10 cellular contexts compared by ENCODE assay signal in genomic region chr4:173490817-173491518, GRCh38. TPM values are rescaled to one million over a fixed set of nuclear protein-coding genes. Genes with fewer than 3 reads are reported as not detected.
DNase-seq lines count a peak whose midpoint lies in the region; ATAC-seq and TF ChIP-seq lines count a peak whose summit lies in the region.
"Had no signal": no experiment of that assay in that cellular context is flagged by ENCODE, and none has a peak within 500 bp of the region (broad histone marks: within the 10 kb centered on the region; RNA-seq: fewer than 3 reads in every experiment).

No MANE protein-coding gene starts in this region.

- H3K9me3 ChIP-seq in osteoblast (ENCODE audit: low read depth, low read length): no peaks in the 10 kb centered on the region
- H3K9me3 ChIP-seq in stomach: no peaks in the 10 kb centered on the region

- TF ChIP-seq EP300 in stomach (IDR thresholded peaks at IDR 0.05): no peak

- intact Hi-C loops in stomach (cut with DNase I; ENCODE audit: low total_unique reads): no loop called here

- no peaks in the 10 kb centered on the region for H3K9me3 Mint-ChIP-seq in activated naive CD8-positive, alpha-beta T cell treated with anti-CD3 and anti-CD28 coated beads for 36 hours
- H3K9me3 Mint-ChIP-seq in type B pancreatic cell: no peaks in the 10 kb centered on the region
- H3K9me3 Mint-ChIP-seq: activated CD4-positive, alpha-beta memory T cell treated with anti-CD3 and anti-CD28 coated beads for 36 hours had no signal

- 41 to 51% (median 49%) methylated on average over 4 of the region's 4 CpGs for WGBS in stomach, 5 donors

- H3K27ac Mint-ChIP-seq in activated naive CD8-positive, alpha-beta T cell treated with anti-CD3 and anti-CD28 coated beads for 36 hours: no peak overlapping the region
- no peak overlapping the region for H3K27ac Mint-ChIP-seq in type B pancreatic cell
- H3K27ac Mint-ChIP-seq: activated CD4-positive, alpha-beta memory T cell treated with anti-CD3 and anti-CD28 coated beads for 36 hours had no signal

- H3K27me3 Mint-ChIP-seq in activated naive CD8-positive, alpha-beta T cell treated with anti-CD3 and anti-CD28 coated beads for 36 hours: peaks cover 24% of the 10 kb centered on the region
- H3K27me3 Mint-ChIP-seq in type B pancreatic cell: peaks cover 31% of the 10 kb centered on the region

- DNase-seq in EH (ENCODE audit: low read depth) (peak; percentile 80), NOMO-1 treated with dmso at 0.1 percent for 144 hours (lab: John Stamatoyannopoulos, UW; ENCODE audit: unreplicated experiment) (peak; percentile 7), ecto neural progenitor cell (ENCODE audit: low spot score) (peak; percentile 36), osteoblast (ENCODE audit: insufficient read length, low spot score, missing footprints) (no peak), stomach (no peak), type B pancreatic cell (ENCODE audit: extremely low spot score, unreplicated experiment) (no peak)
- DNase-seq in activated naive CD8-positive, alpha-beta T cell treated with anti-CD3 and anti-CD28 coated beads for 36 hours: no peak
- DNase-seq: activated CD4-positive, alpha-beta memory T cell treated with anti-CD3 and anti-CD28 coated beads for 36 hours; NCI-H1417 had no signal

- no peak overlapping the region for H3K4me3 ChIP-seq in osteoblast (ENCODE audit: insufficient read depth, low read length)
- no peak overlapping the region for H3K4me3 ChIP-seq in stomach

- H3K4me1 ChIP-seq in osteoblast (ENCODE audit: insufficient read depth, low read length) (peaks cover 52% of the 10 kb centered on the region), stomach (peaks cover 9 to 50% (median 35%) of the 10 kb centered on the region in 4 donors)

- TF ChIP-seq CTCF in osteoblast (IDR thresholded peaks at IDR 0.05; ENCODE audit: extremely low read depth, low read depth, low read length) (no peak), stomach (IDR thresholded peaks at IDR 0.05) (no peak), type B pancreatic cell (conservative IDR thresholded peaks at IDR 0.05) (no peak)

- peaks cover 3% of the 10 kb centered on the region for H3K4me1 Mint-ChIP-seq in activated naive CD8-positive, alpha-beta T cell treated with anti-CD3 and anti-CD28 coated beads for 36 hours
- H3K4me1 Mint-ChIP-seq in type B pancreatic cell (ENCODE audit: unreplicated experiment): peaks cover 5% of the 10 kb centered on the region

- peaks cover 11% of the 10 kb centered on the region for H3K27me3 ChIP-seq in osteoblast (ENCODE audit: insufficient read depth, low read length)
- H3K27me3 ChIP-seq in stomach: peaks cover 0 to 17% (median 6%) of the 10 kb centered on the region in 3 donors

- no peak for ATAC-seq in GM18502 (IDR thresholded peaks at IDR 0.05; ENCODE audit: poor library complexity, unreplicated experiment)

- no peak overlapping the region for H3K4me3 Mint-ChIP-seq in activated naive CD8-positive, alpha-beta T cell treated with anti-CD3 and anti-CD28 coated beads for 36 hours
- no peak overlapping the region for H3K4me3 Mint-ChIP-seq in type B pancreatic cell
- H3K4me3 Mint-ChIP-seq: activated CD4-positive, alpha-beta memory T cell treated with anti-CD3 and anti-CD28 coated beads for 36 hours had no signal

- H4K20me1 ChIP-seq in osteoblast (ENCODE audit: insufficient read depth, low read length): no peaks in the 10 kb centered on the region

- TF ChIP-seq POLR2A in stomach (IDR thresholded peaks at IDR 0.05): no peak

- H3K36me3 ChIP-seq in osteoblast (ENCODE audit: insufficient read depth, low read length) (no peaks in the 10 kb centered on the region), stomach (no peaks in the 10 kb centered on the region)

- H2AFZ ChIP-seq in osteoblast (ENCODE audit: low read length): no peak overlapping the region

- no peaks in the 10 kb centered on the region for H3K79me2 ChIP-seq in osteoblast (ENCODE audit: insufficient read depth, low read length)

- H3K4me2 ChIP-seq in osteoblast (ENCODE audit: insufficient read depth, low read length): peak overlapping the region; percentile 22

- H3K36me3 Mint-ChIP-seq in activated naive CD8-positive, alpha-beta T cell treated with anti-CD3 and anti-CD28 coated beads for 36 hours: no peaks in the 10 kb centered on the region
- H3K36me3 Mint-ChIP-seq in type B pancreatic cell: no peaks in the 10 kb centered on the region
- H3K36me3 Mint-ChIP-seq: activated CD4-positive, alpha-beta memory T cell treated with anti-CD3 and anti-CD28 coated beads for 36 hours had no signal

- H3K27ac ChIP-seq in osteoblast (ENCODE audit: low read depth, low read length) (no peak overlapping the region), stomach (peak overlapping the region in 2 of 5 donors; percentile 20 to 59)

RNA-seq across cellular contexts. Expression of gene HAND2, which starts 39.1 kb away (rescaled TPM):
- 1.8 and 3.8 TPM in 2 replicates for total RNA-seq in osteoblast
- total RNA-seq in activated naive CD8-positive, alpha-beta T cell treated with anti-CD3 and anti-CD28 coated beads for 36 hours: not detected
- 100 to 1,000 TPM in 1 of 5 donors, 10 to 100 TPM in 4; 16.3 to 234 (median 23.3) TPM for total RNA-seq in stomach
- polyA plus RNA-seq in stomach: 10 to 100 TPM in 1 of 3 donors, 1 to 10 TPM in 2; 1.9 to 11.6 (median 4.0) TPM
- total RNA-seq in type B pancreatic cell (ENCODE audit: low replicate concordance): 8.3 and 40.3 TPM in 2 replicates
- total RNA-seq: activated CD4-positive, alpha-beta memory T cell treated with anti-CD3 and anti-CD28 coated beads for 36 hours had no signal

Comparison
In these comparisons a context has a peak if more than half of its experiments do, and no peak if none do; other contexts are left out.
1. DNase-seq: peak in EH (single experiment), NOMO-1 treated with dmso at 0.1 percent for 144 hours (single experiment) and ecto neural progenitor cell (single experiment); none in osteoblast (single experiment), activated naive CD8-positive, alpha-beta T cell treated with anti-CD3 and anti-CD28 coated beads for 36 hours (single experiment), stomach (single experiment) and type B pancreatic cell (single experiment).